Comparison of ENCODE assay signal across 8 cellular contexts in the genomic region with DNA sequence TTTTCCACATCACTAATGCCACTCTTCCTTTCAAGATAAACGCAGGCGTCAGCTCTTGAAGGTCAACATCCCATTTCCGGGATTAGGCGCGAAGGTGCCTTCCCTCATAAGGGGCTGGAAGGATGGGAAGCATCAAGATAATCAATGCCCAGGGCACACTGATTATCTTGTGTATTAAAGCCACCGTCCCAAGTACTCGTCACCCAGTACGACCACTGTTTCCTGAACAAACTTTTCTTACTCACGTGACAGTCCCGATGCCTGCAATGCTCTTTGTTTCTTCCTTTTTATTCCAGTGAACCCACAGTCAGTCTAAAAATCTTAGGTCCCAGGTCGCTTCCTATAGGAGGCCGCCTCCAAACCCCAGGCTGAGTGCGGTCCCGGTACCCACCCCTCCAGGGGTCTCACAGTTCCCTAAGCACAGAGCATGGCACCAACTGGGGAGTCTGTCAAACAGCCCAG. TPM values are rescaled to one million over a fixed set of nuclear protein-coding genes. Genes with fewer than 3 reads are reported as not detected.
DNase-seq lines count a peak whose midpoint lies in the region; ATAC-seq and TF ChIP-seq lines count a peak whose summit lies in the region.

No MANE protein-coding gene starts in this region.

- H3K27ac Mint-ChIP-seq in dendritic cell treated with granulocyte-macrophage colony-stimulating factor and Interleukin-4, amounts not matched to agents 40 ng/mL and 50 ng/mL, for 4 days = peak overlapping the region; percentile 98

- no peaks in the 10 kb centered on the region for H3K27me3 Mint-ChIP-seq in dendritic cell treated with granulocyte-macrophage colony-stimulating factor and Interleukin-4, amounts not matched to agents 40 ng/mL and 50 ng/mL, for 4 days

- H3K27me3 ChIP-seq in OCI-LY1 (ENCODE audit: insufficient read depth, low read length) (no peaks in the 10 kb centered on the region), mesenchymal stem cell (ENCODE audit: control insufficient read depth in 1 of 2, insufficient read depth in 1 of 2, low read length in 2 of 2) (no peaks in the 10 kb centered on the region), aorta (ENCODE audit: control insufficient read depth in 1 of 2, insufficient read depth in 2 of 2, low read length in 1 of 2) (no peaks in the 10 kb centered on the region)

- H3K27ac ChIP-seq in OCI-LY1 (ENCODE audit: low read depth, low read length, poor library complexity, severe bottlenecking) (peak overlapping the region; percentile 83), mesenchymal stem cell (ENCODE audit: low read length, poor library complexity, severe bottlenecking) (peak overlapping the region; percentile 92), aorta (ENCODE audit: low read depth in 1 of 2, low read length in 2 of 2) (peak overlapping the region; percentile 89 to 97)

- peak overlapping the region; percentile 86 for H4K91ac ChIP-seq in mesenchymal stem cell (ENCODE audit: low read length)

- no peaks in the 10 kb centered on the region for H3K9me3 Mint-ChIP-seq in dendritic cell treated with granulocyte-macrophage colony-stimulating factor and Interleukin-4, amounts not matched to agents 40 ng/mL and 50 ng/mL, for 4 days

- 10% methylated on average over 14 of the region's 14 CpGs for WGBS in mesenchymal stem cell
- 1% methylated on average over 14 of the region's 14 CpGs for WGBS in aorta, 2 donors

- H3K4me1 Mint-ChIP-seq in dendritic cell treated with granulocyte-macrophage colony-stimulating factor and Interleukin-4, amounts not matched to agents 40 ng/mL and 50 ng/mL, for 4 days (ENCODE audit: low read depth) = peaks cover 48% of the 10 kb centered on the region

- H3K36me3 ChIP-seq in OCI-LY1 (ENCODE audit: insufficient read depth, low read length) = peaks cover 37% of the 10 kb centered on the region
- peaks cover 7 to 27% of the 10 kb centered on the region in 2 experiments for H3K36me3 ChIP-seq in mesenchymal stem cell (ENCODE audit: control insufficient read depth in 1 of 2, insufficient read depth in 2 of 2, low read depth in 1 of 2, low read length in 2 of 2)
- no peaks in the 10 kb centered on the region for H3K36me3 ChIP-seq in aorta (ENCODE audit: control insufficient read depth in 1 of 2, insufficient read depth in 2 of 2, low read length in 1 of 2)

- H3K23ac ChIP-seq in mesenchymal stem cell (ENCODE audit: low read length in 2 of 2) = no peak overlapping the region

- H3K18ac ChIP-seq in mesenchymal stem cell (ENCODE audit: low read depth in 1 of 2, low read length in 2 of 2) = peak overlapping the region; percentile 93 to 95

- H3K9me2 ChIP-seq in OCI-LY1 (ENCODE audit: low read depth, low read length) = no peaks in the 10 kb centered on the region

- peak overlapping the region; percentile 76 for H2BK120ac ChIP-seq in mesenchymal stem cell (ENCODE audit: low read depth, low read length)

- H3K4ac ChIP-seq in mesenchymal stem cell (ENCODE audit: low read depth in 1 of 2, low read length in 2 of 2) = peak overlapping the region; percentile 90 to 97

- peaks cover 51% of the 10 kb centered on the region for H3K4me1 ChIP-seq in OCI-LY1 (ENCODE audit: insufficient read depth, low read length, severe bottlenecking)
- no peaks in the 10 kb centered on the region for H3K4me1 ChIP-seq in mesenchymal stem cell (ENCODE audit: control insufficient read depth, insufficient read depth, low read depth, low read length)
- peaks cover 0 to 2% of the 10 kb centered on the region in 2 donors for H3K4me1 ChIP-seq in aorta (ENCODE audit: control insufficient read depth in 1 of 2, insufficient read depth in 2 of 2, low read length in 2 of 2)

- intact Hi-C loops in dendritic cell treated with granulocyte-macrophage colony-stimulating factor and Interleukin-4, amounts not matched to agents 40 ng/mL and 50 ng/mL, for 4 days (cut with micrococcal nuclease) = loop anchor here (5.0 kb wide), 2 partner anchors 233 to 913 kb away; a partner anchor contains a TSS
- intact Hi-C loops in aorta (cut with DNase I) = loop anchor here in 1 of 2 donors (1.0 kb wide), 1 partner anchor 21 kb away; no protein-coding TSS in a partner anchor

- peaks cover 53% of the 10 kb centered on the region for H3K36me3 Mint-ChIP-seq in dendritic cell treated with granulocyte-macrophage colony-stimulating factor and Interleukin-4, amounts not matched to agents 40 ng/mL and 50 ng/mL, for 4 days (ENCODE audit: low read depth)

- DNase-seq in A172 (ENCODE audit: low spot score) (peak; percentile 39), GM10266 (ENCODE audit: extremely low spot score) (peak; percentile 25), mesenchymal stem cell (peak; percentile 62), aorta (no peak), NCI-H1930 (lab: John Stamatoyannopoulos, UW) (no peak)

- H3K4me3 ChIP-seq in OCI-LY1 (ENCODE audit: low read depth, low read length, poor library complexity, severe bottlenecking) (peak overlapping the region; percentile 81), mesenchymal stem cell (ENCODE audit: insufficient read depth in 1 of 2, low read depth in 1 of 2, low read length in 2 of 2) (peak overlapping the region; percentile 75 to 85), aorta (ENCODE audit: low read length in 2 of 2) (peak overlapping the region; percentile 72 to 87)

- H3K9ac ChIP-seq in OCI-LY1 (ENCODE audit: low read length) = peak overlapping the region; percentile 90
- H3K9ac ChIP-seq in mesenchymal stem cell (ENCODE audit: low read length) = peak overlapping the region; percentile 98

- peak overlapping the region in 1 of 2 experiments; percentile 86 for H2BK12ac ChIP-seq in mesenchymal stem cell (ENCODE audit: low read length in 2 of 2)

- H3K79me2 ChIP-seq in OCI-LY1 (ENCODE audit: insufficient read depth, low read length) = peaks cover 41% of the 10 kb centered on the region

- H3K9me3 ChIP-seq in OCI-LY1 (ENCODE audit: low read length) (no peaks in the 10 kb centered on the region), mesenchymal stem cell (ENCODE audit: control insufficient read depth, low read length) (no peaks in the 10 kb centered on the region), aorta (ENCODE audit: control insufficient read depth, low read length) (no peaks in the 10 kb centered on the region)

- peak overlapping the region; percentile 94 for H2BK5ac ChIP-seq in mesenchymal stem cell (ENCODE audit: low read depth, low read length, poor library complexity, severe bottlenecking)

- H4K20me1 ChIP-seq in OCI-LY1 (ENCODE audit: insufficient read depth, low read length) = no peaks in the 10 kb centered on the region

- peak overlapping the region; percentile 89 for H3K4me3 Mint-ChIP-seq in dendritic cell treated with granulocyte-macrophage colony-stimulating factor and Interleukin-4, amounts not matched to agents 40 ng/mL and 50 ng/mL, for 4 days

- H2AFZ ChIP-seq in OCI-LY1 (ENCODE audit: low read length) (0 out of 2 replicates have a peak overlapping the region, but pooled peaks have one; percentile 20), mesenchymal stem cell (ENCODE audit: low read depth, low read length) (no peak overlapping the region)

- H3K4me2 ChIP-seq in OCI-LY1 (ENCODE audit: low read length) = peak overlapping the region; percentile 82
- peak overlapping the region; percentile 84 for H3K4me2 ChIP-seq in mesenchymal stem cell (ENCODE audit: low read length, poor library complexity, severe bottlenecking)

- H2AK5ac ChIP-seq in mesenchymal stem cell (ENCODE audit: low read length, severe bottlenecking) = peak overlapping the region; percentile 91

- peak overlapping the region; percentile 53 for H2BK15ac ChIP-seq in mesenchymal stem cell (ENCODE audit: low read depth, poor library complexity, severe bottlenecking)

- peak overlapping the region; percentile 89 for H4K8ac ChIP-seq in mesenchymal stem cell (ENCODE audit: low read length)

- peaks cover 8% of the 10 kb centered on the region for H3K79me1 ChIP-seq in mesenchymal stem cell (replicated peaks; ENCODE audit: low read length, poor library complexity, severe bottlenecking)

- peak overlapping the region; percentile 60 to 77 for H3K14ac ChIP-seq in mesenchymal stem cell (ENCODE audit: low read length in 2 of 2)

- ATAC-seq in HG02840 (IDR thresholded peaks at IDR 0.05; ENCODE audit: low FRiP score, unreplicated experiment) (peak; percentile 11), aorta (ENCODE audit: low FRiP score) (peak; percentile 30)

- H3F3A ChIP-seq in OCI-LY1 (ENCODE audit: insufficient read depth, low read length) = 0 out of 2 replicates have a peak, but pooled peaks cover 5% of the 10 kb centered on the region

- TF ChIP-seq CTCF in GM10266 (IDR thresholded peaks at IDR 0.05; ENCODE audit: control insufficient read depth, insufficient read depth, low read depth, missing control alignments) (no peak), OCI-LY1 (IDR thresholded peaks at IDR 0.05; ENCODE audit: low read length) (no peak)

RNA-seq across cellular contexts. Expression of a gene that starts 0.7 kb away (rescaled TPM):
- total RNA-seq in A172 (2014; rRNA removed; shearing (Covaris generic)) = 123 and 171 TPM in 2 replicates
- polyA plus RNA-seq in mesenchymal stem cell (2013, experiment 1 of 2) = 54.1 TPM
- polyA plus RNA-seq in mesenchymal stem cell (2013, experiment 2 of 2) = 56.0 TPM
- total RNA-seq in aorta = 10 to 100 TPM; 38.7 to 40.5 TPM
- 10 to 100 TPM; 52.0 to 86.1 TPM for polyA plus RNA-seq in aorta

RNA-seq across cellular contexts. Expression of a gene that starts 0.8 kb away (rescaled TPM):
- total RNA-seq in A172 (2014; rRNA removed; shearing (Covaris generic)) = 26.2 and 27.8 TPM in 2 replicates
- polyA plus RNA-seq in mesenchymal stem cell (2013, experiment 1 of 2) = 20.1 TPM
- 21.0 TPM for polyA plus RNA-seq in mesenchymal stem cell (2013, experiment 2 of 2)
- total RNA-seq in aorta = 10 to 100 TPM; 28.0 to 29.7 TPM
- 10 to 100 TPM; 29.7 to 32.7 TPM for polyA plus RNA-seq in aorta

Comparison
In these comparisons a context has a peak if more than half of its experiments do, and no peak if none do; other contexts are left out.
1. DNase-seq: peak in A172 (single experiment), GM10266 (single experiment) and mesenchymal stem cell (single experiment); none in aorta (0 of 2) and NCI-H1930 (0 of 2).
2. Peak in every context shown above with its lines, with median percentiles within 50 percentile points of each other: H3K27ac ChIP-seq and H3K4me3 ChIP-seq.